ENCODE assay signal across 8 cellular contexts in genomic region chr9:33023661-33024060, GRCh38. TPM values are rescaled to one million over a fixed set of nuclear protein-coding genes. Genes with fewer than 3 reads are reported as not detected.
DNase-seq lines count a peak whose midpoint lies in the region; TF ChIP-seq lines count a peak whose summit lies in the region.

No MANE protein-coding gene starts in this region.

- H3K4me3 ChIP-seq in liver (ENCODE audit: low read depth in 1 of 3, low read length in 3 of 3) (peak overlapping the region in 2 of 3 donors; percentile 76 to 97), thymus (ENCODE audit: low read length) (no peak overlapping the region)

- H3K36me3 ChIP-seq in liver (ENCODE audit: control insufficient read depth in 4 of 4, insufficient read depth in 3 of 4, low read depth in 1 of 4, low read length in 3 of 4) = peaks cover 4 to 10% (median 6%) of the 10 kb centered on the region in 4 donors
- peaks cover 15% of the 10 kb centered on the region for H3K36me3 ChIP-seq in thymus (ENCODE audit: control insufficient read depth, insufficient read depth)

- no peak for TF ChIP-seq RAD21 in liver (IDR thresholded peaks at IDR 0.05)

- H3K27me3 ChIP-seq in liver (ENCODE audit: control insufficient read depth in 4 of 4, insufficient read depth in 4 of 4, low read length in 3 of 4) (no peaks in the 10 kb centered on the region), thymus (ENCODE audit: control insufficient read depth, insufficient read depth) (no peaks in the 10 kb centered on the region)

- peak overlapping the region; percentile 8 to 28 for H3K9ac ChIP-seq in liver (ENCODE audit: low read depth in 1 of 2, low read length in 2 of 2)

- H3K36me3 Mint-ChIP-seq in activated T-cell treated with anti-CD3 and anti-CD28 coated beads, Interleukin-2, amount 50 U/mL, for 24 hours (ENCODE audit: low read depth) = peaks cover 91% of the 10 kb centered on the region

- peak overlapping the region; percentile 98 for H3K4me3 Mint-ChIP-seq in activated T-cell treated with anti-CD3 and anti-CD28 coated beads, Interleukin-2, amount 50 U/mL, for 24 hours

- 93% methylated on average over 4 of the region's 4 CpGs for WGBS in liver
- 94% methylated on average over 4 of the region's 4 CpGs for WGBS in thymus

- TF ChIP-seq CTCF in liver (IDR thresholded peaks at IDR 0.05; ENCODE audit: low read depth, low read length, missing input control) (no peak), GM10266 (IDR thresholded peaks at IDR 0.05; ENCODE audit: control insufficient read depth, insufficient read depth, low read depth, missing control alignments) (no peak)

- H3K9me3 Mint-ChIP-seq in activated T-cell treated with anti-CD3 and anti-CD28 coated beads, Interleukin-2, amount 50 U/mL, for 24 hours = no peaks in the 10 kb centered on the region

- H3K9me3 ChIP-seq in liver (ENCODE audit: control insufficient read depth in 4 of 4, low read length in 3 of 4) = no peaks in the 10 kb centered on the region
- no peaks in the 10 kb centered on the region for H3K9me3 ChIP-seq in thymus (ENCODE audit: control insufficient read depth)

- peak overlapping the region; percentile 97 for H3K27ac Mint-ChIP-seq in activated T-cell treated with anti-CD3 and anti-CD28 coated beads, Interleukin-2, amount 50 U/mL, for 24 hours

- H3K27ac ChIP-seq in angular gyrus (ENCODE audit: low read depth, low read length) (peak overlapping the region; percentile 100), liver (ENCODE audit: low read depth in 1 of 2, low read length in 2 of 2) (peak overlapping the region; percentile 100), thymus (ENCODE audit: low read depth) (peak overlapping the region; percentile 25)

- H3K4me1 ChIP-seq in liver (ENCODE audit: control insufficient read depth in 4 of 4, insufficient read depth in 4 of 4, low read length in 3 of 4) = peaks cover 6 to 43% (median 32%) of the 10 kb centered on the region in 4 donors
- peaks cover 14% of the 10 kb centered on the region for H3K4me1 ChIP-seq in thymus (ENCODE audit: control insufficient read depth, insufficient read depth, low read length)

- H3K4me1 Mint-ChIP-seq in activated T-cell treated with anti-CD3 and anti-CD28 coated beads, Interleukin-2, amount 50 U/mL, for 24 hours (ENCODE audit: low read depth) = peaks cover 61% of the 10 kb centered on the region

- H3K27me3 Mint-ChIP-seq in activated T-cell treated with anti-CD3 and anti-CD28 coated beads, Interleukin-2, amount 50 U/mL, for 24 hours = no peaks in the 10 kb centered on the region

- DNase-seq in activated T-cell treated with anti-CD3 and anti-CD28 coated beads, Interleukin-2, amount 50 U/mL, for 24 hours = no peak
- DNase-seq in activated T-cell treated with anti-CD3 and anti-CD28 coated beads, Interleukin-2, amount 50 U/mL, for 1 hour = no peak
- DNase-seq in midbrain (lab: John Stamatoyannopoulos, UW) (no peak), NCI-H187 treated with DMSO at 0.1 percent for 48 hours (lab: John Stamatoyannopoulos, UW) (no peak), GM10266 (ENCODE audit: extremely low spot score) (no peak)

TF ChIP-seq in liver, 16 proteins besides CTCF, POLR2A, EP300 and RAD21:
- no peak for TF ChIP-seq HNF4A (conservative IDR thresholded peaks at IDR 0.05)
- no peak for TF ChIP-seq ATF3 (IDR thresholded peaks at IDR 0.05)
- TF ChIP-seq MAX (IDR thresholded peaks at IDR 0.05) = no peak

RNA-seq across cellular contexts. Expression of gene DNAJA1, which starts 1.4 kb away (rescaled TPM):
- total RNA-seq in liver = 10 to 100 TPM; 60.9 to 96.6 TPM
- polyA plus RNA-seq in liver (10 to 100 TPM; 72.3 to 74.6 TPM), thymus (86.5 TPM)

RNA-seq across cellular contexts. Expression of gene APTX, which starts 22.2 kb away (rescaled TPM):
- 10 to 100 TPM; 13.6 to 16.3 TPM for total RNA-seq in liver
- polyA plus RNA-seq in liver = 10 to 100 TPM; 14.2 to 17.4 TPM
- 44.6 TPM for polyA plus RNA-seq in thymus

RNA-seq across cellular contexts. Expression of gene SMU1, which starts 52.8 kb away (rescaled TPM):
- total RNA-seq in liver = 10 to 100 TPM; 12.3 to 14.2 TPM
- 1 to 10 TPM; 5.3 to 6.7 TPM for polyA plus RNA-seq in liver
- 14.9 TPM for polyA plus RNA-seq in thymus

Comparison
In these comparisons a context has a peak if more than half of its experiments do, and no peak if none do; other contexts are left out.
1. H3K27ac ChIP-seq: peak in every context shown above with its lines; median percentile 100 in angular gyrus; 100 in liver; 25 in thymus.